ENCODE assay signal across 9 cellular contexts in genomic region chr5:61450170-61450815, GRCh38.
DNase-seq lines count a peak whose midpoint lies in the region; ATAC-seq and TF ChIP-seq lines count a peak whose summit lies in the region.
"Had no signal": no experiment of that assay in that cellular context is flagged by ENCODE, and none has a peak within 500 bp of the region (broad histone marks: within the 10 kb centered on the region; RNA-seq: fewer than 3 reads in every experiment).

No MANE protein-coding gene starts in this region.

- H3K27ac ChIP-seq in hepatocyte (peak overlapping the region; percentile 63), stomach (peak overlapping the region in 4 of 5 donors; percentile 57 to 80 (median 65))
- H3K27ac ChIP-seq: cardiac muscle cell had no signal

- no peak overlapping the region for H3K4me2 ChIP-seq in hepatocyte

- intact Hi-C loops in stomach (cut with DNase I; ENCODE audit: low total_unique reads) = no loop called here

- TF ChIP-seq EP300 in stomach (IDR thresholded peaks at IDR 0.05) = no peak

- H3K4me3 ChIP-seq in hepatocyte (no peak overlapping the region), stomach (no peak overlapping the region)
- H3K4me3 ChIP-seq: cardiac muscle cell had no signal

- H2AFZ ChIP-seq in hepatocyte = no peak overlapping the region

- DNase-seq in HS-27A (ENCODE audit: low read depth) (peak; percentile 54), astrocyte of the hippocampus (ENCODE audit: low read depth, low spot score) (peak; percentile 90), hepatocyte (ENCODE audit: low spot score) (peak; percentile 47), stomach (no peak), activated T-cell treated with anti-CD3 and anti-CD28 coated beads for 4 hours (no peak)

- H3K79me2 ChIP-seq in hepatocyte = peaks cover 90% of the 10 kb centered on the region

- H3K36me3 ChIP-seq in hepatocyte (replicated peaks; ENCODE audit: insufficient read depth, low read depth) = no peaks in the 10 kb centered on the region
- no peaks in the 10 kb centered on the region for H3K36me3 ChIP-seq in stomach
- H3K36me3 ChIP-seq: cardiac muscle cell had no signal

- ATAC-seq in GM19035 (IDR thresholded peaks at IDR 0.05; ENCODE audit: unreplicated experiment) (no peak), HG03378 (IDR thresholded peaks at IDR 0.05; ENCODE audit: unreplicated experiment) (no peak), GM19467 (IDR thresholded peaks at IDR 0.05; ENCODE audit: unreplicated experiment) (no peak)

- TF ChIP-seq POLR2A in stomach (IDR thresholded peaks at IDR 0.05) = no peak

- H3K27me3 ChIP-seq in hepatocyte = no peaks in the 10 kb centered on the region
- no peaks in the 10 kb centered on the region for H3K27me3 ChIP-seq in stomach
- H3K27me3 ChIP-seq: cardiac muscle cell had no signal

- no peaks in the 10 kb centered on the region for H3K4me1 ChIP-seq in hepatocyte (ENCODE audit: insufficient read depth)
- peaks cover 7 to 49% (median 31%) of the 10 kb centered on the region in 4 donors for H3K4me1 ChIP-seq in stomach

- 58% methylated on average over 1 of the region's 1 CpG for WGBS in hepatocyte (ENCODE audit: low lambda C conversion rate, missing lambda C conversion rate)
- WGBS in stomach, 5 donors = 31 to 66% (median 53%) methylated on average over 1 of the region's 1 CpG

- no peaks in the 10 kb centered on the region for H3K9me3 ChIP-seq in hepatocyte (ENCODE audit: low read depth)
- H3K9me3 ChIP-seq in stomach = peaks cover 0 to 10% (median 4%) of the 10 kb centered on the region in 4 donors

- H3K9me2 ChIP-seq in hepatocyte (replicated peaks; ENCODE audit: insufficient read depth) = no peaks in the 10 kb centered on the region

- TF ChIP-seq CTCF in hepatocyte (IDR thresholded peaks at IDR 0.05; ENCODE audit: poor library complexity) (no peak), stomach (IDR thresholded peaks at IDR 0.05) (no peak)

- H4K20me1 ChIP-seq in hepatocyte (ENCODE audit: insufficient read depth, poor library complexity, severe bottlenecking) = peaks cover 11% of the 10 kb centered on the region

Comparison
In these comparisons a context has a peak if more than half of its experiments do, and no peak if none do; other contexts are left out.
1. DNase-seq: peak in HS-27A (single experiment), astrocyte of the hippocampus (single experiment) and hepatocyte (single experiment); none in stomach (single experiment) and activated T-cell treated with anti-CD3 and anti-CD28 coated beads for 4 hours (single experiment).